1 cellular context compared by ENCODE assay signal in genomic region chr1:156767879-156768608, GRCh38.
TF ChIP-seq lines count a peak whose summit lies in the region.

No MANE protein-coding gene starts in this region.

TF ChIP-seq in HEK293, 187 proteins besides CTCF, POLR2A, EP300 and RAD21 (continued from another document and continues in another):
- TF ChIP-seq ZNF398 (tag by site-specific recombination; IDR thresholded peaks at IDR 0.05) (peak; percentile 99), ZFP41 (tag by site-specific recombination; IDR thresholded peaks at IDR 0.05; ENCODE audit: borderline replicate concordance) (no peak), ZNF549 (tag by site-specific recombination; IDR thresholded peaks at IDR 0.05) (no peak), PATZ1 (tag by site-specific recombination; IDR thresholded peaks at IDR 0.05) (peak; percentile 78), KLF9 (tag by site-specific recombination; IDR thresholded peaks at IDR 0.05; ENCODE audit: low read depth) (peak; percentile 35; the same call in 1 of the 2 replicates), ZNF214 (tag by site-specific recombination; IDR thresholded peaks at IDR 0.05; ENCODE audit: borderline replicate concordance) (no peak), ZNF341 (tag by site-specific recombination; IDR thresholded peaks at IDR 0.05; ENCODE audit: low read depth) (peak; percentile 98), MEIS1 (CRISPR knock-in tag; IDR thresholded peaks at IDR 0.05; ENCODE audit: borderline replicate concordance) (no peak), ZNF843 (tag by site-specific recombination; IDR thresholded peaks at IDR 0.05) (no peak), SP7 (tag by site-specific recombination; IDR thresholded peaks at IDR 0.05) (no peak; the same call in 1 of the 2 replicates), GLIS2 (tag by site-specific recombination; IDR thresholded peaks at IDR 0.05) (peak; percentile 58), ZBTB20 (tag by site-specific recombination; IDR thresholded peaks at IDR 0.05) (no peak), TRIM28 (IDR thresholded peaks at IDR 0.05; ENCODE audit: borderline replicate concordance, low read length) (no peak), PRDM2 (tag by site-specific recombination; IDR thresholded peaks at IDR 0.05; ENCODE audit: borderline replicate concordance) (no peak), EGR2 (tag by site-specific recombination; IDR thresholded peaks at IDR 0.05; ENCODE audit: low read depth) (peak; percentile 43; the same call in 1 of the 2 replicates), TSHZ1 (tag by site-specific recombination; IDR thresholded peaks at IDR 0.05; ENCODE audit: borderline replicate concordance) (no peak), ZNF623 (tag by site-specific recombination; IDR thresholded peaks at IDR 0.05) (no peak), ZNF23 (tag by site-specific recombination; IDR thresholded peaks at IDR 0.05; ENCODE audit: borderline replicate concordance) (no peak), GLIS1 (tag by site-specific recombination; IDR thresholded peaks at IDR 0.05) (peak; percentile 11; the same call in 1 of the 2 replicates), ZIC2 (tag by site-specific recombination; IDR thresholded peaks at IDR 0.05) (peak; percentile 46; the same call in 1 of the 2 replicates), ZBTB17 (tag by site-specific recombination; IDR thresholded peaks at IDR 0.05) (no peak), ZNF121 (tag by site-specific recombination; IDR thresholded peaks at IDR 0.05) (no peak), ZNF140 (tag by site-specific recombination; IDR thresholded peaks at IDR 0.05) (no peak), ZNF146 (tag by site-specific recombination; IDR thresholded peaks at IDR 0.05) (no peak), ZNF362 (tag by site-specific recombination; IDR thresholded peaks at IDR 0.05) (no peak), ZNF324 (tag by site-specific recombination; IDR thresholded peaks at IDR 0.05) (peak; percentile 6; the same call in 1 of the 2 replicates), OVOL3 (tag by site-specific recombination; IDR thresholded peaks at IDR 0.05) (no peak), IKZF3 (tag by site-specific recombination; IDR thresholded peaks at IDR 0.05) (no peak; the same call in 1 of the 2 replicates), REST (tag by site-specific recombination; IDR thresholded peaks at IDR 0.05) (0 out of 2 replicates have a peak, but pooled peaks have one; percentile 2), SP2 (tag by site-specific recombination; IDR thresholded peaks at IDR 0.05) (0 out of 2 replicates have a peak, but pooled peaks have one; percentile 3), ZNF600 (tag by site-specific recombination; IDR thresholded peaks at IDR 0.05) (peak; percentile 3; the same call in 1 of the 2 replicates), GLI4 (tag by site-specific recombination; IDR thresholded peaks at IDR 0.05) (0 out of 2 replicates have a peak, but pooled peaks have one; percentile 3), ZNF366 (tag by site-specific recombination; conservative IDR thresholded peaks at IDR 0.05) (no peak), ZNF302 (tag by site-specific recombination; IDR thresholded peaks at IDR 0.05; ENCODE audit: low read depth) (no peak), ZNF513 (tag by site-specific recombination; IDR thresholded peaks at IDR 0.05) (0 out of 2 replicates have a peak, but pooled peaks have one; percentile 4), YY1 (tag by site-specific recombination; IDR thresholded peaks at IDR 0.05) (no peak)
